21 cellular contexts compared by ENCODE assay signal in the genomic region with DNA sequence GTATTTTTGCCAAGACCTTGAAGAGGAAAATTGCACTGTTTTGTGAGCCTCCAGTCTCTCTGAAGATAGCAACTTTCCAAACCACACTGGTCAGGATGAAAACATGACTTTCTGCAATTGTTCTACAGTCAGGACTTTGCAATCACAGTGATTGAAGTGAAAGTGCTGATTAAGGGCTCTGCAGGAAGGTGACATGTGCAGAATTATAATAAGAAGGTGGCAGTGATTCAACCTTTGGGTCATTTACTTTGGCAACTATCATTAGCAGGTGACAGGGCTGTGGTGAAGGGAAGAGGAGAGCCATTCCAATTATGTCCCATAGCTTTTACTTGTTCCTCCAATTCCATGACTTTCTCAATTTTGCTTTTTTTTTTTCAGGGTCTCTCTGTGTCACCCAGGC.
DNase-seq lines count a peak whose midpoint lies in the region; ATAC-seq, FAIRE-seq and TF ChIP-seq lines count a peak whose summit lies in the region.
"Had no signal": no experiment of that assay in that cellular context is flagged by ENCODE, and none has a peak within 500 bp of the region (broad histone marks: within the 10 kb centered on the region; RNA-seq: fewer than 3 reads in every experiment).

No MANE protein-coding gene starts in this region.

- FAIRE-seq in A549 (lab: Jason Lieb, UNC): no peak
- FAIRE-seq: A204.1, D721Med, GM19239 had no signal

- no peaks in the 10 kb centered on the region for H3F3A ChIP-seq in MM.1S (ENCODE audit: insufficient read depth, low read length)
- H3F3A ChIP-seq in PC-9 (ENCODE audit: insufficient read depth, low read depth): no peaks in the 10 kb centered on the region

- H3K27ac ChIP-seq in A549 (no peak overlapping the region), MM.1S (ENCODE audit: low read length) (no peak overlapping the region), PC-9 (no peak overlapping the region)
- H3K27ac ChIP-seq: RWPE1 had no signal

- H3K9ac ChIP-seq in MM.1S (ENCODE audit: low read length): no peak overlapping the region

- H4K20me1 ChIP-seq in MM.1S (ENCODE audit: insufficient read depth, low read length) (no peaks in the 10 kb centered on the region), PC-9 (ENCODE audit: insufficient read depth) (no peaks in the 10 kb centered on the region)

- TF ChIP-seq POLR2A in A549 (IDR thresholded peaks at IDR 0.05; ENCODE audit: low read length): no peak

- H3K9me3 ChIP-seq in A549 (peaks cover 6% of the 10 kb centered on the region; the same call in 1 of the 3 replicates), MM.1S (replicated peaks; ENCODE audit: insufficient read depth, low read length) (no peaks in the 10 kb centered on the region), PC-9 (ENCODE audit: insufficient read depth, low read depth) (no peaks in the 10 kb centered on the region)

- BruUV-seq in PC-9 (replicated peaks; lab: Mats Ljungman, UMichigan): no TSS peak

- no peak for DNase-seq in A549 (ENCODE audit: low read depth in 1 of 2, low spot score in 1 of 2)
- DNase-seq in MM.1S: peak; percentile 73
- DNase-seq in dermis microvascular lymphatic vessel endothelial cell (ENCODE audit: low read depth in 2 of 2): peak; percentile 6 to 55
- peak; percentile 17 for DNase-seq in mucosa of gallbladder (ENCODE audit: low spot score)
- DNase-seq in mesenteric fat pad (ENCODE audit: low spot score): no peak
- DNase-seq in PC-9: no peak
- DNase-seq: DMS53, EL, GF-D8, NCI-H1092, NCI-H1436, NCI-H1930, NCI-H226, NCI-H510A treated with DMSO at 0.1 percent for 48 hours, NCI-H748 treated with DMSO at 0.1 percent for 48 hours had no signal

- H3K4me3 ChIP-seq in A549 (no peak overlapping the region), MM.1S (ENCODE audit: low read length) (no peak overlapping the region), PC-9 (no peak overlapping the region)

- TF ChIP-seq EP300 in A549 (IDR thresholded peaks at IDR 0.05): no peak

- POLR2A ChIA-PET in A549 (lab: Yijun Ruan, JAX) (no interaction called here), PC-9 (lab: Charles Lee; ENCODE audit: unreplicated experiment) (no interaction called here)

- H3K36me3 ChIP-seq in MM.1S (replicated peaks; ENCODE audit: insufficient read depth, low read length) (no peaks in the 10 kb centered on the region), PC-9 (ENCODE audit: low read depth) (no peaks in the 10 kb centered on the region)

- H3K9me2 ChIP-seq in MM.1S (replicated peaks; ENCODE audit: insufficient read depth, low read length): no peaks in the 10 kb centered on the region
- H3K9me2 ChIP-seq in PC-9 (ENCODE audit: insufficient read depth): no peaks in the 10 kb centered on the region

- CTCF ChIA-PET in A549 (lab: Yijun Ruan, JAX) (interaction anchor here (1.3 kb wide), 1 partner anchor 356 kb away, joined by 4 read pairs; no protein-coding TSS in a partner anchor), PC-9 (lab: Charles Lee) (interaction anchor here (0.6 kb wide), 1 partner anchor 29 kb away, joined by 4 read pairs; no protein-coding TSS in a partner anchor)

- H3K27me3 ChIP-seq in MM.1S (replicated peaks; ENCODE audit: insufficient read depth, low read length): no peaks in the 10 kb centered on the region
- no peaks in the 10 kb centered on the region for H3K27me3 ChIP-seq in PC-9 (ENCODE audit: insufficient read depth, low read depth)

- H2AFZ ChIP-seq in MM.1S (ENCODE audit: low read length): no peak overlapping the region
- H2AFZ ChIP-seq in PC-9: no peak overlapping the region

- ATAC-seq in A549: no peak
- no peak for ATAC-seq in HG02798 (IDR thresholded peaks at IDR 0.05; ENCODE audit: poor library complexity, unreplicated experiment)
- ATAC-seq: SK-N-SH treated with all-trans-retinoic acid at 6 μM for 48 hours had no signal

- intact Hi-C loops in PC-9 (cut with micrococcal nuclease; ENCODE audit: unreplicated experiment): no loop called here

- H3K4me1 ChIP-seq in A549 (no peaks in the 10 kb centered on the region), MM.1S (ENCODE audit: low read length) (peaks cover 9% of the 10 kb centered on the region; the same call in 1 of the 2 replicates), PC-9 (replicated peaks; ENCODE audit: insufficient read depth) (no peaks in the 10 kb centered on the region)

- TF ChIP-seq CTCF in A549 (IDR thresholded peaks at IDR 0.05) (no peak), MM.1S (IDR thresholded peaks at IDR 0.05; ENCODE audit: low read length) (no peak), PC-9 (conservative IDR thresholded peaks at IDR 0.05) (no peak)

- H3K4me2 ChIP-seq in A549 (no peak overlapping the region), MM.1S (ENCODE audit: low read depth, low read length) (no peak overlapping the region), PC-9 (no peak overlapping the region)

- no peak for TF ChIP-seq RAD21 in A549 (conservative IDR thresholded peaks at IDR 0.05 in 1 of 2, IDR thresholded peaks at IDR 0.05 in 1 of 2)

- H3K79me2 ChIP-seq in MM.1S (ENCODE audit: low read length): no peaks in the 10 kb centered on the region
- no peaks in the 10 kb centered on the region for H3K79me2 ChIP-seq in PC-9 (ENCODE audit: low read depth)

TF ChIP-seq in A549, 52 proteins besides CTCF, POLR2A, EP300 and RAD21:
- TF ChIP-seq ZNF302 (CRISPR knock-in tag; IDR thresholded peaks at IDR 0.05): no peak
- TF ChIP-seq MAZ (IDR thresholded peaks at IDR 0.05; ENCODE audit: borderline replicate concordance, low read depth, low read length): no peak
- no peak for TF ChIP-seq ESRRA (IDR thresholded peaks at IDR 0.05; ENCODE audit: borderline replicate concordance, low read length)
- TF ChIP-seq MAFK (IDR thresholded peaks at IDR 0.05; ENCODE audit: partially characterized antibody): peak; percentile 12
- TF ChIP-seq MAX (IDR thresholded peaks at IDR 0.05): no peak

Comparison
In these comparisons a context has a peak if more than half of its experiments do, and no peak if none do; other contexts are left out.
1. DNase-seq: peak in MM.1S (single experiment), dermis microvascular lymphatic vessel endothelial cell (2 of 2) and mucosa of gallbladder (single experiment); none in A549 (0 of 2), mesenteric fat pad (single experiment) and PC-9 (0 of 2).